Comparison of ENCODE assay signal across 21 cellular contexts in the genomic region with DNA sequence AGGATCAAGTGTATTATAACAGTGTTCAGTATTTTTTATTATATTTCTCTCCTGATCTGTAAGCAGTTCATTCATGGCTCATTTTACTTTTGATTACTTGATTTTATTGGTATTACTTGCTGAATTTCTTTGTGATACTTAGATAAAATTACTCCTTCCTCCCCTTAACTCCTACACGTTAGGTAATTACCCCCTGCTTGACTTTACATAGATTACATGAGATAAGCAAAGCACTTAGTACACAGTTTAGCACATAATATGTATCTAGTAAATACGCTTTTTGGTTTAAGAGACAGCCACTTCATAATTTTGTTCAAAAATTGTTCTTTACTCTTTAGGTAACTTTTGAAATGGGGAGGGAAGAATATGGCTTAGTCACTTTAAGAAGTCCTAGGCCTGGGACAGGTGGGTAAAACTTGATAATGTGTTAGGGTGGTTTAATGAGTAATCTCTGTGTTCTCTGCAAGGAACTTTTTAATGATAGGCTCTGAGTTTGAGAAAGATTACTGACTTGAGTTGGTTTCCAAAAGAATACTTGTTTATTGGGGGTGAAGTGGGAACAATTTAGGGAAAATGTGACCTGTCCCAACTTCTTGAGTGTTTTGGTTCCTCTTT.
A peak's percentile ranks its signal among the peaks of the same experiment; 100 is the strongest.
DNase-seq lines count a peak whose midpoint lies in the region; ATAC-seq, FAIRE-seq and TF ChIP-seq lines count a peak whose summit lies in the region.
"Had no signal": no experiment of that assay in that cellular context is flagged by ENCODE, and none has a peak within 500 bp of the region (broad histone marks: within the 10 kb centered on the region; RNA-seq: fewer than 3 reads in every experiment).

No MANE protein-coding gene starts in this region.

- peak; percentile 62 to 71 for ATAC-seq in activated CD4-positive, CD25-positive, alpha-beta regulatory T cell treated with anti-CD3 and anti-CD28 coated beads, Interleukin-2, amount 50 U/mL, for 24 hours
- ATAC-seq in A549 = no peak
- peak; percentile 66 for ATAC-seq in activated naive CD8-positive, alpha-beta T cell treated with anti-CD3 and anti-CD28 coated beads, Interleukin-2, amount 50 U/mL, for 24 hours
- peak; percentile 59 for ATAC-seq in mucosa of descending colon
- ATAC-seq: GM12878, GM23338 had no signal

- H3K27ac Mint-ChIP-seq in activated naive CD8-positive, alpha-beta T cell treated with anti-CD3 and anti-CD28 coated beads, Interleukin-2, amount 50 U/mL, for 24 hours = no peak overlapping the region
- H3K27ac Mint-ChIP-seq: GM23338 had no signal

- H3K36me3 ChIP-seq in mucosa of descending colon (ENCODE audit: low read depth) = no peaks in the 10 kb centered on the region

- POLR2A ChIA-PET in A549 (lab: Yijun Ruan, JAX) = no interaction called here

- H3K27ac ChIP-seq in A549 = no peak overlapping the region
- H3K27ac ChIP-seq: 22Rv1; BLaER1 treated with 17β-estradiol and CSF1 and Interleukin-3, amounts not matched to agents 10 nM and 100 nM; RWPE1 had no signal

- DNase-seq in activated CD4-positive, CD25-positive, alpha-beta regulatory T cell treated with anti-CD3 and anti-CD28 coated beads, Interleukin-2, amount 50 U/mL, for 72 hours = no peak
- DNase-seq in A549 (ENCODE audit: low read depth in 1 of 2, low spot score in 1 of 2) = no peak
- DNase-seq in activated naive CD8-positive, alpha-beta T cell treated with anti-CD3 and anti-CD28 coated beads, Interleukin-2, amount 50 U/mL, for 24 hours = no peak
- DNase-seq in mucosa of descending colon = no peak
- DNase-seq in posterior vena cava (ENCODE audit: low spot score) = no peak
- DNase-seq in AG20443 (ENCODE audit: low spot score) = no peak
- no peak for DNase-seq in NCI-H345 treated with DMSO at 0.1 percent for 48 hours (lab: John Stamatoyannopoulos, UW; ENCODE audit: unreplicated experiment)
- DNase-seq: GDM1, KG1, NCI-H1417 treated with DMSO at 0.1 percent for 48 hours, NCI-H1930, NCI-H2171, NCI-H446 treated with DMSO at 0.1 percent for 48 hours, NCI-H748 treated with DMSO at 0.1 percent for 48 hours had no signal

- H3K36me3 Mint-ChIP-seq in activated naive CD8-positive, alpha-beta T cell treated with anti-CD3 and anti-CD28 coated beads, Interleukin-2, amount 50 U/mL, for 24 hours (ENCODE audit: low read depth) = peaks cover 16% of the 10 kb centered on the region

- H3K4me1 ChIP-seq in A549 (no peaks in the 10 kb centered on the region), mucosa of descending colon (ENCODE audit: low read depth) (peaks cover 18% of the 10 kb centered on the region)

- 78% methylated on average over 2 of the region's 2 CpGs for WGBS in A549 (ENCODE audit: missing lambda C conversion rate)

- CTCF ChIA-PET in A549 (lab: Yijun Ruan, JAX) = no interaction called here

- no peak for TF ChIP-seq CTCF in A549 (IDR thresholded peaks at IDR 0.05)
- no peak for TF ChIP-seq CTCF in mucosa of descending colon (IDR thresholded peaks at IDR 0.05)

- FAIRE-seq in A549 (lab: Jason Lieb, UNC) = peak; percentile 51
- FAIRE-seq: GM12878, GM18507 had no signal

- H3K27me3 Mint-ChIP-seq in activated naive CD8-positive, alpha-beta T cell treated with anti-CD3 and anti-CD28 coated beads, Interleukin-2, amount 50 U/mL, for 24 hours = no peaks in the 10 kb centered on the region

- H3K9me3 ChIP-seq in A549 (no peaks in the 10 kb centered on the region), mucosa of descending colon (no peaks in the 10 kb centered on the region)

- TF ChIP-seq POLR2A in A549 (IDR thresholded peaks at IDR 0.05; ENCODE audit: low read length) = no peak

- H3K4me3 ChIP-seq in A549 (no peak overlapping the region), mucosa of descending colon (no peak overlapping the region)
- H3K4me3 ChIP-seq: BLaER1 treated with 17β-estradiol and CSF1 and Interleukin-3, amounts not matched to agents 10 nM and 100 nM; GM12878; GM23338 had no signal

- intact Hi-C loops in mucosa of descending colon (cut with DNase I, micrococcal nuclease) (no loop called here), posterior vena cava (cut with DNase I) (no loop called here)

- H3K4me2 ChIP-seq in A549 = no peak overlapping the region
- H3K4me2 ChIP-seq: BLaER1 treated with 17β-estradiol and CSF1 and Interleukin-3, amounts not matched to agents 10 nM and 100 nM; GM23338 had no signal

- H3K4me3 Mint-ChIP-seq in activated naive CD8-positive, alpha-beta T cell treated with anti-CD3 and anti-CD28 coated beads, Interleukin-2, amount 50 U/mL, for 24 hours = no peak overlapping the region
- H3K4me3 Mint-ChIP-seq: GM23338 had no signal

- TF ChIP-seq EP300 in A549 (IDR thresholded peaks at IDR 0.05) = no peak

- peaks cover 56% of the 10 kb centered on the region for H3K4me1 Mint-ChIP-seq in activated naive CD8-positive, alpha-beta T cell treated with anti-CD3 and anti-CD28 coated beads, Interleukin-2, amount 50 U/mL, for 24 hours
- H3K4me1 Mint-ChIP-seq: GM23338 had no signal

- no peaks in the 10 kb centered on the region for H3K9me3 Mint-ChIP-seq in activated naive CD8-positive, alpha-beta T cell treated with anti-CD3 and anti-CD28 coated beads, Interleukin-2, amount 50 U/mL, for 24 hours

- no peak for TF ChIP-seq RAD21 in A549 (conservative IDR thresholded peaks at IDR 0.05 in 1 of 2, IDR thresholded peaks at IDR 0.05 in 1 of 2)

TF ChIP-seq in A549, 52 proteins besides CTCF, POLR2A, EP300 and RAD21:
- TF ChIP-seq NPAS2 (CRISPR knock-in tag; IDR thresholded peaks at IDR 0.05; ENCODE audit: borderline replicate concordance) (no peak), EHMT2 (IDR thresholded peaks at IDR 0.05; ENCODE audit: low read depth) (no peak), CHD2 (IDR thresholded peaks at IDR 0.05; ENCODE audit: low read length, partially characterized antibody) (no peak), SREBF2 (IDR thresholded peaks at IDR 0.05) (no peak), ZNF302 (CRISPR knock-in tag; IDR thresholded peaks at IDR 0.05) (no peak), POLR2AphosphoS2 (conservative IDR thresholded peaks at IDR 0.05; ENCODE audit: low read length) (no peak), GATA3 (IDR thresholded peaks at IDR 0.05; ENCODE audit: borderline replicate concordance) (no peak), CHD4 (IDR thresholded peaks at IDR 0.05; ENCODE audit: borderline replicate concordance) (no peak), ZFP36 (IDR thresholded peaks at IDR 0.05; ENCODE audit: borderline replicate concordance, partially characterized antibody) (no peak), RFX5 (IDR thresholded peaks at IDR 0.05) (no peak), MAZ (IDR thresholded peaks at IDR 0.05; ENCODE audit: borderline replicate concordance, low read depth, low read length) (no peak), ZSCAN20 (CRISPR knock-in tag; IDR thresholded peaks at IDR 0.05) (no peak), FOXS1 (CRISPR knock-in tag; IDR thresholded peaks at IDR 0.05) (no peak), TFCP2L1 (CRISPR knock-in tag; IDR thresholded peaks at IDR 0.05) (no peak), CBX8 (IDR thresholded peaks at IDR 0.05) (no peak), BHLHE40 (IDR thresholded peaks at IDR 0.05; ENCODE audit: low read depth, low read length) (no peak), PHF8 (IDR thresholded peaks at IDR 0.05; ENCODE audit: borderline replicate concordance, low read depth) (no peak)
- TF ChIP-seq, protein P1, sequence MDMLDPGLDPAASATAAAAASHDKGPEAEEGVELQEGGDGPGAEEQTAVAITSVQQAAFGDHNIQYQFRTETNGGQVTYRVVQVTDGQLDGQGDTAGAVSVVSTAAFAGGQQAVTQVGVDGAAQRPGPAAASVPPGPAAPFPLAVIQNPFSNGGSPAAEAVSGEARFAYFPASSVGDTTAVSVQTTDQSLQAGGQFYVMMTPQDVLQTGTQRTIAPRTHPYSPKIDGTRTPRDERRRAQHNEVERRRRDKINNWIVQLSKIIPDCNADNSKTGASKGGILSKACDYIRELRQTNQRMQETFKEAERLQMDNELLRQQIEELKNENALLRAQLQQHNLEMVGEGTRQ (IDR thresholded peaks at IDR 0.05) = no peak
- TF ChIP-seq, protein P2, sequence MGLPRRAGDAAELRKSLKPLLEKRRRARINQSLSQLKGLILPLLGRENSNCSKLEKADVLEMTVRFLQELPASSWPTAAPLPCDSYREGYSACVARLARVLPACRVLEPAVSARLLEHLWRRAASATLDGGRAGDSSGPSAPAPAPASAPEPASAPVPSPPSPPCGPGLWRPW (IDR thresholded peaks at IDR 0.05) = no peak
- TF ChIP-seq, protein P3, sequence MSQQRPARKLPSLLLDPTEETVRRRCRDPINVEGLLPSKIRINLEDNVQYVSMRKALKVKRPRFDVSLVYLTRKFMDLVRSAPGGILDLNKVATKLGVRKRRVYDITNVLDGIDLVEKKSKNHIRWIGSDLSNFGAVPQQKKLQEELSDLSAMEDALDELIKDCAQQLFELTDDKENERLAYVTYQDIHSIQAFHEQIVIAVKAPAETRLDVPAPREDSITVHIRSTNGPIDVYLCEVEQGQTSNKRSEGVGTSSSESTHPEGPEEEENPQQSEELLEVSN (IDR thresholded peaks at IDR 0.05; ENCODE audit: borderline replicate concordance, low read depth) = no peak
TF ChIP-seq in A549: peak in this region for 0.

Comparison
In these comparisons a context has a peak if more than half of its experiments do, and no peak if none do; other contexts are left out.
1. ATAC-seq: peak in activated CD4-positive, CD25-positive, alpha-beta regulatory T cell treated with anti-CD3 and anti-CD28 coated beads, Interleukin-2, amount 50 U/mL, for 24 hours (2 of 2), activated naive CD8-positive, alpha-beta T cell treated with anti-CD3 and anti-CD28 coated beads, Interleukin-2, amount 50 U/mL, for 24 hours (single experiment) and mucosa of descending colon (single experiment); none in A549 (0 of 2).